Comparison of ENCODE assay signal across 8 cellular contexts in genomic region chr20:18506744-18507143, GRCh38. TPM values are rescaled to one million over a fixed set of nuclear protein-coding genes. Genes with fewer than 3 reads are reported as not detected.
DNase-seq lines count a peak whose midpoint lies in the region; ATAC-seq and TF ChIP-seq lines count a peak whose summit lies in the region.

No MANE protein-coding gene starts in this region.

- H3K36me3 ChIP-seq in mucosa of stomach (ENCODE audit: control insufficient read depth, insufficient read depth, low read length), result no peaks in the 10 kb centered on the region

- no peak for TF ChIP-seq CTCF in MCF 10A (IDR thresholded peaks at IDR 0.05; ENCODE audit: unreplicated experiment)

- DNase-seq in DMS53 treated with DMSO at 0.1 percent for 48 hours (lab: John Stamatoyannopoulos, UW; ENCODE audit: unreplicated experiment), result peak; percentile 14
- peak; percentile 67 for DNase-seq in NCI-H748 (lab: John Stamatoyannopoulos, UW; ENCODE audit: unreplicated experiment)
- peak; percentile 17 for DNase-seq in MCF 10A (ENCODE audit: unreplicated experiment)
- DNase-seq in HCEC 1CT, result no peak
- DNase-seq in SIG-M5 treated with dmso at 0.1 percent for 504 hours (lab: John Stamatoyannopoulos, UW; ENCODE audit: unreplicated experiment), result no peak
- DNase-seq in ureter (ENCODE audit: low spot score), result no peak

- H3K9ac ChIP-seq in mucosa of stomach (ENCODE audit: low read length), result peak overlapping the region; percentile 96

- CTCF ChIA-PET in MCF 10A (lab: Yijun Ruan, JAX), result interaction anchor here (0.6 to 4.6 kb wide), 9 partner anchors 8 to 113 kb away, joined by 3 to 37 read pairs (median 4); partner anchors contain the start of gene RBBP9

- POLR2A ChIA-PET in MCF 10A (lab: Yijun Ruan, JAX), result interaction anchor here (0.7 to 5.7 kb wide), 40 partner anchors 9 to 1545 kb away, joined by 3 to 283 read pairs (median 6); partner anchors contain the start of genes CFAP61, CRNKL1, DSTN and DTD1

- intact Hi-C loops in MCF 10A (cut with micrococcal nuclease), result loop anchor here (2.0 to 5.0 kb wide), 2 partner anchors 40 to 61 kb away; partner anchors contain the start of genes DZANK1, POLR3F and SMIM26

- peaks cover 11% of the 10 kb centered on the region for H3K4me1 ChIP-seq in mucosa of stomach (ENCODE audit: control insufficient read depth, insufficient read depth, low read length)

- no peak for ATAC-seq in GM21825 (IDR thresholded peaks at IDR 0.05; ENCODE audit: unreplicated experiment)

- H3K9me3 Mint-ChIP-seq in MCF 10A (ENCODE audit: unreplicated experiment), result no peaks in the 10 kb centered on the region

- no peaks in the 10 kb centered on the region for H3K9me3 ChIP-seq in mucosa of stomach (ENCODE audit: control insufficient read depth, low read length)

- H3K36me3 Mint-ChIP-seq in MCF 10A (ENCODE audit: insufficient read depth, unreplicated experiment), result peaks cover 34% of the 10 kb centered on the region

- H3K27me3 ChIP-seq in mucosa of stomach (ENCODE audit: control insufficient read depth, insufficient read depth, low read length), result no peaks in the 10 kb centered on the region

- H3K4me3 Mint-ChIP-seq in MCF 10A (ENCODE audit: unreplicated experiment), result peak overlapping the region; percentile 100

- H3K4me1 Mint-ChIP-seq in MCF 10A (ENCODE audit: insufficient read depth, unreplicated experiment), result peaks cover 14% of the 10 kb centered on the region

- H3K27me3 Mint-ChIP-seq in MCF 10A (ENCODE audit: insufficient read depth, unreplicated experiment), result no peaks in the 10 kb centered on the region

- H3K4me3 ChIP-seq in mucosa of stomach (ENCODE audit: low read length), result peak overlapping the region; percentile 54

- H3K27ac Mint-ChIP-seq in MCF 10A (ENCODE audit: low read depth, unreplicated experiment), result peak overlapping the region; percentile 100

- TSS peak; percentile 94 for BruUV-seq in MCF 10A (replicated peaks; lab: Mats Ljungman, UMichigan)

RNA-seq across cellular contexts. Expression of gene SEC23B, which starts 1.0 kb away (rescaled TPM):
- total RNA-seq in MCF 10A (2022), result 139 TPM in 2 replicates
- 63.2 TPM for total RNA-seq in ureter

RNA-seq across cellular contexts. Expression of gene RBBP9, which starts 9.7 kb away (rescaled TPM):
- 6.8 and 7.3 TPM in 2 replicates for total RNA-seq in MCF 10A (2022)
- 10.7 TPM for total RNA-seq in ureter

RNA-seq across cellular contexts. Expression of gene POLR3F, which starts 39.6 kb away (rescaled TPM):
- 11.2 and 15.1 TPM in 2 replicates for total RNA-seq in MCF 10A (2022)
- 9.7 TPM for total RNA-seq in ureter

RNA-seq across cellular contexts. Expression of gene DZANK1, which starts 39.9 kb away (rescaled TPM):
- 2.5 and 3.0 TPM in 2 replicates for total RNA-seq in MCF 10A (2022)
- total RNA-seq in ureter, result 7.1 TPM

Comparison
In these comparisons a context has a peak if more than half of its experiments do, and no peak if none do; other contexts are left out.
1. DNase-seq: peak in DMS53 treated with DMSO at 0.1 percent for 48 hours (single experiment), NCI-H748 (single experiment) and MCF 10A (single experiment); none in HCEC 1CT (single experiment), SIG-M5 treated with dmso at 0.1 percent for 504 hours (single experiment) and ureter (single experiment).